Comparison of ENCODE assay signal across 8 cellular contexts in genomic region chr14:44961151-44961729, GRCh38. TPM values are rescaled to one million over a fixed set of nuclear protein-coding genes. Genes with fewer than 3 reads are reported as not detected.
A peak's percentile ranks its signal among the peaks of the same experiment; 100 is the strongest.
DNase-seq lines count a peak whose midpoint lies in the region; ATAC-seq and TF ChIP-seq lines count a peak whose summit lies in the region.

No MANE protein-coding gene starts in this region.

- WGBS in neuronal stem cell (ENCODE audit: extremely low coverage in 2 of 2, insufficient read length in 2 of 2, insufficient replicate concordance in 1 of 2), 2 donors: no CpG with 5 or more reads among the region's 21 CpGs
- 0 to 1% methylated on average over 21 of the region's 21 CpGs for WGBS in testis, 2 donors

- no peak overlapping the region for H3K4me3 Mint-ChIP-seq in activated T-helper 2 cell treated with anti-CD3 and anti-CD28 coated beads, Interferon-gamma antibody, Interleukin-2, Interleukin-4, amounts not matched to agents 10 μg/mL and 5 μg/mL and 100 μg/mL, durations not matched to agents 14 hours and 24 hours and 36 hours (ENCODE audit: low read depth)

- H3K4ac ChIP-seq in neuronal stem cell (ENCODE audit: low read length): no peak overlapping the region

- no peak overlapping the region for H3K23ac ChIP-seq in neuronal stem cell (ENCODE audit: low read depth, low read length, poor library complexity)

- H3K79me1 ChIP-seq in neuronal stem cell (ENCODE audit: low read depth, low read length): no peaks in the 10 kb centered on the region

- H2BK15ac ChIP-seq in neuronal stem cell (ENCODE audit: low read length): no peak overlapping the region

- H2AFZ ChIP-seq in neuronal stem cell (ENCODE audit: low read length): peak overlapping the region; percentile 81

- H3K9me3 Mint-ChIP-seq in activated T-helper 2 cell treated with anti-CD3 and anti-CD28 coated beads, Interferon-gamma antibody, Interleukin-2, Interleukin-4, amounts not matched to agents 10 μg/mL and 5 μg/mL and 100 μg/mL, durations not matched to agents 14 hours and 24 hours and 36 hours: no peaks in the 10 kb centered on the region

- H3K9ac ChIP-seq in neuronal stem cell (ENCODE audit: low read depth, low read length, poor library complexity): peak overlapping the region; percentile 86

- H3K4me1 ChIP-seq in Peyer's patch (peaks cover 0 to 38% (median 19%) of the 10 kb centered on the region in 4 donors), neuronal stem cell (ENCODE audit: control insufficient read depth in 2 of 2, insufficient read depth in 1 of 2, low read depth in 1 of 2, low read length in 2 of 2) (peaks cover 3 to 10% of the 10 kb centered on the region in 2 donors), testis (peaks cover 14% of the 10 kb centered on the region)

- DNase-seq in COLO829 (ENCODE audit: low spot score): peak; percentile 51
- peak; percentile 59 to 81 (median 61) for DNase-seq in Peyer's patch
- DNase-seq in activated T-helper 2 cell treated with anti-CD3 and anti-CD28 coated beads, Interferon-gamma antibody, Interleukin-2, Interleukin-4, amounts not matched to agents 10 μg/mL and 5 μg/mL and 100 μg/mL, durations not matched to agents 14 hours and 24 hours and 36 hours (ENCODE audit: low spot score): peak; percentile 49
- peak; percentile 28 to 65 for DNase-seq in foreskin fibroblast
- peak; percentile 35 for DNase-seq in neuronal stem cell (ENCODE audit: low spot score)
- peak; percentile 73 for DNase-seq in testis

- H4K91ac ChIP-seq in neuronal stem cell (ENCODE audit: low read depth, low read length, poor library complexity): no peak overlapping the region

- H4K8ac ChIP-seq in neuronal stem cell (ENCODE audit: low read depth, low read length): no peak overlapping the region

- peak overlapping the region; percentile 45 for H3K4me2 ChIP-seq in neuronal stem cell (ENCODE audit: insufficient read depth, low read length, poor library complexity, severe bottlenecking)

- no peak overlapping the region for H2BK12ac ChIP-seq in neuronal stem cell (ENCODE audit: low read length)

- no peak overlapping the region for H3K27ac Mint-ChIP-seq in activated T-helper 2 cell treated with anti-CD3 and anti-CD28 coated beads, Interferon-gamma antibody, Interleukin-2, Interleukin-4, amounts not matched to agents 10 μg/mL and 5 μg/mL and 100 μg/mL, durations not matched to agents 14 hours and 24 hours and 36 hours

- TF ChIP-seq CTCF in Peyer's patch (IDR thresholded peaks at IDR 0.05) (no peak), foreskin fibroblast (IDR thresholded peaks at IDR 0.05; ENCODE audit: low read depth, low read length) (no peak), testis (IDR thresholded peaks at IDR 0.05) (no peak)

- peaks cover 37% of the 10 kb centered on the region for H3K4me1 Mint-ChIP-seq in activated T-helper 2 cell treated with anti-CD3 and anti-CD28 coated beads, Interferon-gamma antibody, Interleukin-2, Interleukin-4, amounts not matched to agents 10 μg/mL and 5 μg/mL and 100 μg/mL, durations not matched to agents 14 hours and 24 hours and 36 hours (ENCODE audit: low read depth)

- no peak overlapping the region for H2AK5ac ChIP-seq in neuronal stem cell (ENCODE audit: low read depth, low read length)

- TF ChIP-seq POLR2A in Peyer's patch (IDR thresholded peaks at IDR 0.05) (no peak), testis (IDR thresholded peaks at IDR 0.05) (no peak)

- peak overlapping the region; percentile 78 to 92 (median 82) for H3K4me3 ChIP-seq in Peyer's patch
- peak overlapping the region; percentile 70 to 94 for H3K4me3 ChIP-seq in foreskin fibroblast (ENCODE audit: low read depth in 1 of 2, low read length in 2 of 2)
- H3K4me3 ChIP-seq in neuronal stem cell (ENCODE audit: low read length in 2 of 2): peak overlapping the region; percentile 77 to 92
- H3K4me3 ChIP-seq in testis: peak overlapping the region; percentile 87

- H3K27ac ChIP-seq in Peyer's patch: peak overlapping the region; percentile 88 to 94 (median 91)
- H3K27ac ChIP-seq in neuronal stem cell (replicated peaks; ENCODE audit: low read length): peak overlapping the region; percentile 70
- peak overlapping the region; percentile 81 to 90 for H3K27ac ChIP-seq in testis

- H3K27me3 ChIP-seq in Peyer's patch (no peaks in the 10 kb centered on the region), neuronal stem cell (ENCODE audit: control insufficient read depth in 3 of 3, insufficient read depth in 3 of 3, low read depth in 1 of 3, low read length in 3 of 3) (no peaks in the 10 kb centered on the region), testis (no peaks in the 10 kb centered on the region)

- ATAC-seq in GM19455 (IDR thresholded peaks at IDR 0.05; ENCODE audit: unreplicated experiment) (peak; percentile 23), HG03571 (IDR thresholded peaks at IDR 0.05; ENCODE audit: unreplicated experiment) (peak; percentile 16)

- no peaks in the 10 kb centered on the region for H3K9me3 ChIP-seq in Peyer's patch
- H3K9me3 ChIP-seq in neuronal stem cell (replicated peaks in 1 of 2; ENCODE audit: control insufficient read depth in 2 of 2, insufficient read depth in 1 of 2, low read depth in 1 of 2, low read length in 2 of 2): no peaks in the 10 kb centered on the region
- H3K9me3 ChIP-seq in testis: no peaks in the 10 kb centered on the region

- H3K36me3 ChIP-seq in Peyer's patch (no peaks in the 10 kb centered on the region), neuronal stem cell (replicated peaks in 1 of 2; ENCODE audit: control insufficient read depth in 2 of 2, insufficient read depth in 2 of 2, low read length in 2 of 2) (no peaks in the 10 kb centered on the region), testis (ENCODE audit: low read depth, missing control alignments) (no peaks in the 10 kb centered on the region)

- no peak overlapping the region for H3K14ac ChIP-seq in neuronal stem cell (ENCODE audit: low read length)

- H3K27me3 Mint-ChIP-seq in activated T-helper 2 cell treated with anti-CD3 and anti-CD28 coated beads, Interferon-gamma antibody, Interleukin-2, Interleukin-4, amounts not matched to agents 10 μg/mL and 5 μg/mL and 100 μg/mL, durations not matched to agents 14 hours and 24 hours and 36 hours (ENCODE audit: low read depth): no peaks in the 10 kb centered on the region

- H2BK5ac ChIP-seq in neuronal stem cell (ENCODE audit: low read length): no peak overlapping the region

- H3K18ac ChIP-seq in neuronal stem cell (ENCODE audit: low read length): peak overlapping the region; percentile 87

- H2BK120ac ChIP-seq in neuronal stem cell (ENCODE audit: low read depth, low read length): no peak overlapping the region

- intact Hi-C loops in activated T-helper 2 cell treated with anti-CD3 and anti-CD28 coated beads, Interferon-gamma antibody, Interleukin-2, Interleukin-4, amounts not matched to agents 10 μg/mL and 5 μg/mL and 100 μg/mL, durations not matched to agents 14 hours and 24 hours and 36 hours (cut with micrococcal nuclease): loop anchor here (1.0 to 5.0 kb wide), 4 partner anchors 16 to 306 kb away; partner anchors contain the start of gene PRPF39
- intact Hi-C loops in testis (cut with DNase I; ENCODE audit: low total_unique reads): loop anchor here (10.0 kb wide), 1 partner anchor 174 kb away; the partner anchor contains the start of genes FANCM and FKBP3

- peaks cover 12% of the 10 kb centered on the region for H3K36me3 Mint-ChIP-seq in activated T-helper 2 cell treated with anti-CD3 and anti-CD28 coated beads, Interferon-gamma antibody, Interleukin-2, Interleukin-4, amounts not matched to agents 10 μg/mL and 5 μg/mL and 100 μg/mL, durations not matched to agents 14 hours and 24 hours and 36 hours (ENCODE audit: low read depth)

RNA-seq across cellular contexts. Expression of gene KLHL28, which starts 0.5 kb away (rescaled TPM):
- total RNA-seq in Peyer's patch (10 to 100 TPM in 3 of 4 donors, 1 to 10 TPM in 1; 7.4 to 17.0 (median 12.0) TPM), testis (10 to 100 TPM; 11.4 to 15.4 TPM)
- 17.3 and 17.4 TPM in 2 replicates for total RNA-seq in activated T-helper 2 cell treated with anti-CD3 and anti-CD28 coated beads, Interferon-gamma antibody, Interleukin-2, Interleukin-4, amounts not matched to agents 10 μg/mL and 5 μg/mL and 100 μg/mL, durations not matched to agents 14 hours and 24 hours and 36 hours
- 8.4 TPM for polyA plus RNA-seq in neuronal stem cell (2013, experiment 1 of 2)
- 9.1 TPM for polyA plus RNA-seq in neuronal stem cell (2013, experiment 2 of 2)
- 9.7 TPM for polyA plus RNA-seq in testis (ENCODE audit: insufficient read depth, low read depth, low replicate concordance)

RNA-seq across cellular contexts. Expression of gene TOGARAM1, which starts 0.8 kb away (rescaled TPM):
- total RNA-seq in Peyer's patch (10 to 100 TPM; 13.7 to 37.2 (median 25.3) TPM), testis (10 to 100 TPM; 32.6 to 33.0 TPM)
- total RNA-seq in activated T-helper 2 cell treated with anti-CD3 and anti-CD28 coated beads, Interferon-gamma antibody, Interleukin-2, Interleukin-4, amounts not matched to agents 10 μg/mL and 5 μg/mL and 100 μg/mL, durations not matched to agents 14 hours and 24 hours and 36 hours: 7.3 and 11.1 TPM in 2 replicates
- polyA plus RNA-seq in neuronal stem cell (2013, experiment 1 of 2): 12.0 TPM
- polyA plus RNA-seq in neuronal stem cell (2013, experiment 2 of 2): 12.2 TPM
- 16.6 TPM for polyA plus RNA-seq in testis (ENCODE audit: insufficient read depth, low read depth, low replicate concordance)

Comparison
In these comparisons a context has a peak if more than half of its experiments do, and no peak if none do; other contexts are left out.
1. Peak in every context shown above with its lines: DNase-seq, ATAC-seq, H3K4me3 ChIP-seq and H3K27ac ChIP-seq.